Comparison of ENCODE assay signal across 8 cellular contexts in genomic region chr9:97982191-97982718, GRCh38. TPM values are rescaled to one million over a fixed set of nuclear protein-coding genes. Genes with fewer than 3 reads are reported as not detected.
DNase-seq lines count a peak whose midpoint lies in the region; ATAC-seq and TF ChIP-seq lines count a peak whose summit lies in the region.

No MANE protein-coding gene starts in this region.

- H3K27me3 Mint-ChIP-seq in T-cell, result no peaks in the 10 kb centered on the region

- H3K27ac ChIP-seq in HEK293 (ENCODE audit: extremely low read depth, low read depth, low read length) (peak overlapping the region; percentile 75; the same call in 1 of the 2 replicates), foreskin keratinocyte (peak overlapping the region; percentile 100), skeletal muscle tissue (ENCODE audit: low read depth, low read length) (peak overlapping the region; percentile 96)

- CTCF ChIA-PET in HEK293 (lab: Yijun Ruan, JAX), result interaction anchor here (0.6 to 1.8 kb wide), 5 partner anchors 60 to 275 kb away, joined by 3 to 8 read pairs (median 3); partner anchors contain the start of gene TRMO
- CTCF ChIA-PET in T-cell (lab: Charles Lee), result interaction anchor here (0.6 to 1.3 kb wide), 10 partner anchors 15 to 1764 kb away, joined by 3 to 16 read pairs (median 4); partner anchors contain the start of gene TRMO (in 1 of the 2)

- no peaks in the 10 kb centered on the region for H3K9me3 ChIP-seq in HEK293 (ENCODE audit: control insufficient read depth, insufficient read depth, low read depth, low read length)
- H3K9me3 ChIP-seq in skeletal muscle tissue (ENCODE audit: control insufficient read depth in 3 of 3, low read length in 3 of 3), result no peaks in the 10 kb centered on the region

- peak overlapping the region in 2 of 3 donors; percentile 73 to 74 for H3K9ac ChIP-seq in skeletal muscle tissue (ENCODE audit: low read depth in 1 of 3, low read length in 3 of 3)

- H3K9me3 Mint-ChIP-seq in T-cell, result no peaks in the 10 kb centered on the region

- DNase-seq in T-cell (no peak), foreskin keratinocyte (no peak), Ammon's horn (ENCODE audit: low spot score) (no peak), NCI-H2081 (lab: John Stamatoyannopoulos, UW) (no peak)
- DNase-seq in effector CD4-positive, alpha-beta T cell, result no peak

- H3K4me3 Mint-ChIP-seq in T-cell, result peak overlapping the region; percentile 73 to 80 (median 74)

- H3K36me3 Mint-ChIP-seq in T-cell, result no peaks in the 10 kb centered on the region

- no peaks in the 10 kb centered on the region for H3K36me3 ChIP-seq in HEK293 (ENCODE audit: control insufficient read depth in 2 of 2, insufficient read depth in 1 of 2, low read length in 2 of 2)
- no peaks in the 10 kb centered on the region for H3K36me3 ChIP-seq in skeletal muscle tissue (ENCODE audit: control insufficient read depth in 3 of 3, insufficient read depth in 3 of 3, low read length in 3 of 3)

- no peak for TF ChIP-seq CTCF in HEK293 (tag by site-specific recombination; IDR thresholded peaks at IDR 0.05)
- TF ChIP-seq CTCF in foreskin keratinocyte (conservative IDR thresholded peaks at IDR 0.05), result no peak

- POLR2A ChIA-PET in HEK293 (lab: Yijun Ruan, JAX), result interaction anchor here (0.6 to 4.3 kb wide), 13 partner anchors 9 to 346 kb away, joined by 3 to 41 read pairs (median 4); partner anchors contain the start of genes NANS and TRMO
- POLR2A ChIA-PET in T-cell (lab: Charles Lee), result interaction anchor here (0.6 to 2.9 kb wide), 6 partner anchors 9 to 205 kb away, joined by 3 to 20 read pairs (median 4); partner anchors contain the start of gene TRMO (in 1 of the 2)

- ATAC-seq in T-cell (replicated peaks in 1 of 4) (no peak), foreskin keratinocyte (no peak), GM18907 (IDR thresholded peaks at IDR 0.05; ENCODE audit: unreplicated experiment) (no peak)

- peak overlapping the region; percentile 55 for H3K4me3 ChIP-seq in HEK293 (ENCODE audit: low read depth, low read length)
- peak overlapping the region; percentile 54 to 89 (median 72) for H3K4me3 ChIP-seq in skeletal muscle tissue (ENCODE audit: low read length in 3 of 3)

- peaks cover 48 to 49% (median 49%) of the 10 kb centered on the region in 3 donors for H3K4me1 Mint-ChIP-seq in T-cell

- H3K4me1 ChIP-seq in HEK293 (ENCODE audit: control insufficient read depth, insufficient read depth, low read length), result peaks cover 6% of the 10 kb centered on the region
- H3K4me1 ChIP-seq in foreskin keratinocyte, result peaks cover 35% of the 10 kb centered on the region
- H3K4me1 ChIP-seq in skeletal muscle tissue (ENCODE audit: control insufficient read depth in 3 of 3, insufficient read depth in 3 of 3, low read length in 3 of 3), result peaks cover 18 to 37% (median 25%) of the 10 kb centered on the region in 3 donors

- peak overlapping the region; percentile 71 to 88 for H3K27ac Mint-ChIP-seq in T-cell

- H3K27me3 ChIP-seq in foreskin keratinocyte (no peaks in the 10 kb centered on the region), skeletal muscle tissue (ENCODE audit: control insufficient read depth in 3 of 3, insufficient read depth in 3 of 3, low read length in 3 of 3) (no peaks in the 10 kb centered on the region)

TF ChIP-seq in HEK293, 187 proteins besides CTCF, POLR2A, EP300 and RAD21:
- no peak for TF ChIP-seq ZNF530 (tag by site-specific recombination; IDR thresholded peaks at IDR 0.05; ENCODE audit: low read depth)
- no peak for TF ChIP-seq ZNF549 (tag by site-specific recombination; IDR thresholded peaks at IDR 0.05)
- TF ChIP-seq ZNF433 (tag by site-specific recombination; IDR thresholded peaks at IDR 0.05; ENCODE audit: low read depth), result no peak
- no peak for TF ChIP-seq ZNF747 (tag by site-specific recombination; IDR thresholded peaks at IDR 0.05)

RNA-seq across cellular contexts. Expression of gene ANP32B, which starts 0.9 kb away (rescaled TPM):
- total RNA-seq in T-cell, result 100 to 1,000 TPM; 151 to 201 (median 172) TPM
- 88.3 and 110 TPM in 2 replicates for total RNA-seq in foreskin keratinocyte
- 188 and 215 TPM in 2 replicates for polyA plus RNA-seq in foreskin keratinocyte
- total RNA-seq in skeletal muscle tissue, result 18.8 TPM

RNA-seq across cellular contexts. Expression of gene HEMGN, which starts 44.3 kb away (rescaled TPM):
- total RNA-seq in T-cell (1 to 10 TPM; 1.3 to 3.7 (median 1.7) TPM), foreskin keratinocyte (not detected in 2 replicates), skeletal muscle tissue (7.3 TPM)
- not detected in 2 replicates for polyA plus RNA-seq in foreskin keratinocyte

RNA-seq across cellular contexts. Expression of gene TRMO, which starts 60.0 kb away (rescaled TPM):
- total RNA-seq in T-cell, result 10 to 100 TPM; 38.8 to 47.4 (median 44.7) TPM
- 10.3 and 11.4 TPM in 2 replicates for total RNA-seq in foreskin keratinocyte
- 6.2 and 7.9 TPM in 2 replicates for polyA plus RNA-seq in foreskin keratinocyte
- 18.3 TPM for total RNA-seq in skeletal muscle tissue
